2 cellular contexts compared by ENCODE assay signal in genomic region chr3:129519896-129520440, GRCh38.
TF ChIP-seq lines count a peak whose summit lies in the region.

No MANE protein-coding gene starts in this region.

TF ChIP-seq in SK-N-SH, 30 proteins besides CTCF, POLR2A, EP300 and RAD21 (continued from another document):
- no peak for TF ChIP-seq USF1 (IDR thresholded peaks at IDR 0.05; ENCODE audit: borderline replicate concordance, low read depth)

TF ChIP-seq in SK-N-SH treated with all-trans-retinoic acid at 6 μM for 48 hours, 23 proteins besides CTCF, POLR2A, EP300 and RAD21 (continued from another document):
- TF ChIP-seq PPARA (CRISPR knock-in tag; IDR thresholded peaks at IDR 0.05; ENCODE audit: borderline replicate concordance) (no peak), ARNTL (CRISPR knock-in tag; IDR thresholded peaks at IDR 0.05; ENCODE audit: borderline replicate concordance, low read depth) (no peak), OSR1 (CRISPR knock-in tag; IDR thresholded peaks at IDR 0.05) (no peak), ISL1 (CRISPR knock-in tag; IDR thresholded peaks at IDR 0.05) (no peak), PATZ1 (CRISPR knock-in tag; IDR thresholded peaks at IDR 0.05; ENCODE audit: borderline replicate concordance) (no peak), ESRRG (CRISPR knock-in tag; IDR thresholded peaks at IDR 0.05) (no peak), CSRNP3 (CRISPR knock-in tag; IDR thresholded peaks at IDR 0.05) (no peak), ZFP30 (CRISPR knock-in tag; IDR thresholded peaks at IDR 0.05) (no peak), SNAI2 (CRISPR knock-in tag; IDR thresholded peaks at IDR 0.05) (no peak), RARB (CRISPR knock-in tag; IDR thresholded peaks at IDR 0.05) (no peak), ZC3H10 (CRISPR knock-in tag; IDR thresholded peaks at IDR 0.05) (no peak), ZNF8 (CRISPR knock-in tag; IDR thresholded peaks at IDR 0.05) (no peak), ZFP3 (CRISPR knock-in tag; IDR thresholded peaks at IDR 0.05) (no peak), TSHZ2 (CRISPR knock-in tag; IDR thresholded peaks at IDR 0.05) (no peak), TCF4 (CRISPR knock-in tag; IDR thresholded peaks at IDR 0.05; ENCODE audit: borderline replicate concordance) (no peak)
